In the genomic region with DNA sequence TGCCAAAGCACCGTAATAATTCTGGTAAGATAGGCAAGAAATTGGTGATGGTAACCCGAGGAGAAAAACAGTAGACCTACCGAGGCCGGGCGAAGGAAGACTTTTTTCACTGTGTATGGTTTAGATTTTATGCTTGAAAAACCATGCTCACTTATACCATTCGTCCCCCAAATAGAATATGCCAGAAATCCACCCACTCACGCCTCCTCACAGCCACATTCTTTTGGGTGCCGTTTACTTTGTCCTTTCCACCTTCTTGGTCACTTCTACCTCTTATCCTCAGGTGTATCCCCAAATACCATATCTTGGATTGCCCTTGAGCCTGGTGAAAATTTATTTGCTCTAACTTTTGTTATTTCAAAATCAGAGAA, we compare ENCODE assay signal across 20 cellular contexts. TPM values are rescaled to one million over a fixed set of nuclear protein-coding genes. Genes with fewer than 3 reads are reported as not detected.
DNase-seq lines count a peak whose midpoint lies in the region; ATAC-seq, FAIRE-seq and TF ChIP-seq lines count a peak whose summit lies in the region.
"Had no signal": no experiment of that assay in that cellular context is flagged by ENCODE, and none has a peak within 500 bp of the region (broad histone marks: within the 10 kb centered on the region; RNA-seq: fewer than 3 reads in every experiment).

No MANE protein-coding gene starts in this region.

- peaks cover 65% of the 10 kb centered on the region for H3K79me2 ChIP-seq in mesendoderm (ENCODE audit: control insufficient read depth, insufficient read depth, low read length)

- no peak for ATAC-seq in HG02884 (IDR thresholded peaks at IDR 0.05; ENCODE audit: unreplicated experiment)
- ATAC-seq: activated CD8-positive, alpha-beta T cell treated with anti-CD3 and anti-CD28 coated beads, Interleukin-2, amount 10 ng/mL, durations not matched to agents 7 days and 5 days; naive thymus-derived CD8-positive, alpha-beta T cell had no signal

- H3K4me3 ChIP-seq in HUES6 (ENCODE audit: low read depth, low read length): peak overlapping the region; percentile 53
- peak overlapping the region; percentile 69 to 88 for H3K4me3 ChIP-seq in duodenal mucosa (ENCODE audit: low read depth in 1 of 2, low read length in 2 of 2)
- peak overlapping the region; percentile 42 for H3K4me3 ChIP-seq in mesendoderm (ENCODE audit: low read length)
- no peak overlapping the region for H3K4me3 ChIP-seq in thyroid gland (replicated peaks in 1 of 3)

- H3K23ac ChIP-seq in mesendoderm (ENCODE audit: low read length): no peak overlapping the region

- no peak overlapping the region for H4K5ac ChIP-seq in mesendoderm (ENCODE audit: low read length)

- H3K9me3 ChIP-seq in HUES6 (ENCODE audit: control insufficient read depth, insufficient read depth, low read depth, low read length) (no peaks in the 10 kb centered on the region), duodenal mucosa (ENCODE audit: control insufficient read depth in 1 of 2, low read length in 2 of 2) (no peaks in the 10 kb centered on the region), thyroid gland (no peaks in the 10 kb centered on the region)

- peak overlapping the region; percentile 67 for H2BK120ac ChIP-seq in mesendoderm (ENCODE audit: low read depth, low read length)

- peak overlapping the region; percentile 40 for H3K56ac ChIP-seq in mesendoderm (ENCODE audit: low read length)

- H3K4me2 ChIP-seq in mesendoderm (ENCODE audit: low read length): peak overlapping the region; percentile 59

- H3K36me3 ChIP-seq in HUES6 (ENCODE audit: control insufficient read depth, insufficient read depth, low read length) (peaks cover 10% of the 10 kb centered on the region; the same call in 1 of the 2 replicates), duodenal mucosa (ENCODE audit: control insufficient read depth in 1 of 2, insufficient read depth in 2 of 2, low read length in 2 of 2) (peaks cover 1 to 6% of the 10 kb centered on the region in 2 donors), mesendoderm (ENCODE audit: control insufficient read depth, insufficient read depth, low read length) (peaks cover 32% of the 10 kb centered on the region), thyroid gland (peaks cover 0 to 4% of the 10 kb centered on the region in 2 donors)

- H3K9ac ChIP-seq in HUES6 (ENCODE audit: low read length): no peak overlapping the region
- H3K9ac ChIP-seq in duodenal mucosa (ENCODE audit: low read depth in 1 of 2, low read length in 2 of 2): peak overlapping the region; percentile 69 to 97
- H3K9ac ChIP-seq in mesendoderm (ENCODE audit: low read length): peak overlapping the region; percentile 91

- H2BK5ac ChIP-seq in mesendoderm (ENCODE audit: low read length): no peak overlapping the region

- no CpG with 5 or more reads among the region's 8 CpGs for WGBS in mesendoderm (ENCODE audit: extremely low coverage, insufficient coverage, low lambda C conversion rate)
- 71 to 77% methylated on average over 8 of the region's 8 CpGs for WGBS in thyroid gland, 2 donors

- H2BK15ac ChIP-seq in mesendoderm (replicated peaks; ENCODE audit: low read depth): no peak overlapping the region

- H3K4me1 ChIP-seq in HUES6 (ENCODE audit: control insufficient read depth, insufficient read depth, low read length): peaks cover 16% of the 10 kb centered on the region
- peaks cover 0 to 21% of the 10 kb centered on the region in 2 donors for H3K4me1 ChIP-seq in duodenal mucosa (ENCODE audit: control insufficient read depth in 1 of 2, insufficient read depth in 2 of 2, low read length in 2 of 2)
- H3K4me1 ChIP-seq in mesendoderm (ENCODE audit: control insufficient read depth, low read depth, low read length): peaks cover 3% of the 10 kb centered on the region
- H3K4me1 ChIP-seq in thyroid gland: peaks cover 0 to 2% of the 10 kb centered on the region in 2 donors

- no peak overlapping the region for H2AK5ac ChIP-seq in mesendoderm (ENCODE audit: low read length)

- H3K27ac ChIP-seq in HUES6 (ENCODE audit: low read depth, low read length) (no peak overlapping the region), duodenal mucosa (ENCODE audit: low read depth, low read length) (peak overlapping the region; percentile 76), mesendoderm (ENCODE audit: low read depth, low read length) (peak overlapping the region; percentile 22), thyroid gland (peak overlapping the region in 2 of 3 donors; percentile 13 to 28), caudate nucleus (ENCODE audit: low read depth, low read length) (no peak overlapping the region)

- H3K18ac ChIP-seq in mesendoderm (ENCODE audit: low read length): no peak overlapping the region

- no peak for TF ChIP-seq CTCF in thyroid gland (IDR thresholded peaks at IDR 0.05)

- FAIRE-seq in GM12892 (lab: Jason Lieb, UNC): no peak

- TF ChIP-seq POLR2A in thyroid gland (IDR thresholded peaks at IDR 0.05): no peak
- TF ChIP-seq POLR2A in GM12892 (IDR thresholded peaks at IDR 0.05; ENCODE audit: low read depth, low read length): no peak

- intact Hi-C loops in thyroid gland (cut with DNase I): loop anchor here (10.0 kb wide), 1 partner anchor 177 kb away; no protein-coding TSS in a partner anchor

- DNase-seq in mesendoderm (no peak), thyroid gland (no peak), SKM-1 (lab: John Stamatoyannopoulos, UW; ENCODE audit: unreplicated experiment) (no peak), GM12892 (ENCODE audit: insufficient read length) (no peak), caudate nucleus (lab: John Stamatoyannopoulos, UW) (no peak)
- DNase-seq: activated CD8-positive, alpha-beta T cell treated with anti-CD3 and anti-CD28 coated beads, Interleukin-2, amount 10 ng/mL, durations not matched to agents 7 days and 5 days; activated naive CD8-positive, alpha-beta T cell treated with anti-CD3 and anti-CD28 coated beads for 36 hours; central memory CD4-positive, alpha-beta T cell; EL; foreskin melanocyte; IMR-90; naive thymus-derived CD8-positive, alpha-beta T cell; NCI-H187; NCI-H446 treated with DMSO at 0.1 percent for 48 hours; NK-92 treated with Interleukin-12 subunit alpha and Interleukin-12 subunit beta, amount 100 ng/mL, for 24 hours; SHP77 had no signal

- H4K8ac ChIP-seq in mesendoderm (ENCODE audit: low read depth, low read length): no peak overlapping the region

- no peak overlapping the region for H3K4ac ChIP-seq in mesendoderm (ENCODE audit: low read depth, low read length)

- H3K79me1 ChIP-seq in mesendoderm (ENCODE audit: low read length): no peaks in the 10 kb centered on the region

- H3K27me3 ChIP-seq in HUES6 (ENCODE audit: control insufficient read depth, insufficient read depth, low read length) (peaks cover 92% of the 10 kb centered on the region), duodenal mucosa (ENCODE audit: control insufficient read depth in 1 of 2, insufficient read depth in 2 of 2, low read length in 2 of 2) (peaks cover 0 to 8% of the 10 kb centered on the region in 2 donors), mesendoderm (ENCODE audit: insufficient read depth, low read length, poor library complexity) (peaks cover 20% of the 10 kb centered on the region), thyroid gland (no peaks in the 10 kb centered on the region)

RNA-seq across cellular contexts. Expression of gene GATA6, which starts 8.1 kb away (rescaled TPM):
- polyA plus RNA-seq in mesendoderm (2013, experiment 1 of 2): 31.4 TPM
- 28.4 TPM for polyA plus RNA-seq in mesendoderm (2013, experiment 2 of 2)
- 10 to 100 TPM in 3 of 4 donors, 1 to 10 TPM in 1; 8.5 to 18.9 (median 15.1) TPM for total RNA-seq in thyroid gland
- not detected for polyA plus RNA-seq in GM12892 (2012; ENCODE audit: missing spikeins)
- total RNA-seq: activated CD8-positive, alpha-beta T cell treated with anti-CD3 and anti-CD28 coated beads, Interleukin-2, amount 10 ng/mL, durations not matched to agents 7 days and 5 days; activated naive CD8-positive, alpha-beta T cell treated with anti-CD3 and anti-CD28 coated beads for 36 hours; T-helper 1 cell treated with Interleukin-12 subunit alpha and Interleukin-12 subunit beta and Interleukin-4 antibody, amounts not matched to agents 30 ng/mL and 1 ng/mL, for 36 hours had no signal

Comparison
In these comparisons a context has a peak if more than half of its experiments do, and no peak if none do; other contexts are left out.
1. H3K27ac ChIP-seq: peak in duodenal mucosa (single experiment), mesendoderm (single experiment) and thyroid gland (2 of 3); none in HUES6 (single experiment) and caudate nucleus (single experiment).
2. H3K4me3 ChIP-seq: peak in HUES6 (single experiment), duodenal mucosa (2 of 2) and mesendoderm (single experiment); none in thyroid gland (0 of 3).